ENCODE assay signal across 1 cellular context in the genomic region with DNA sequence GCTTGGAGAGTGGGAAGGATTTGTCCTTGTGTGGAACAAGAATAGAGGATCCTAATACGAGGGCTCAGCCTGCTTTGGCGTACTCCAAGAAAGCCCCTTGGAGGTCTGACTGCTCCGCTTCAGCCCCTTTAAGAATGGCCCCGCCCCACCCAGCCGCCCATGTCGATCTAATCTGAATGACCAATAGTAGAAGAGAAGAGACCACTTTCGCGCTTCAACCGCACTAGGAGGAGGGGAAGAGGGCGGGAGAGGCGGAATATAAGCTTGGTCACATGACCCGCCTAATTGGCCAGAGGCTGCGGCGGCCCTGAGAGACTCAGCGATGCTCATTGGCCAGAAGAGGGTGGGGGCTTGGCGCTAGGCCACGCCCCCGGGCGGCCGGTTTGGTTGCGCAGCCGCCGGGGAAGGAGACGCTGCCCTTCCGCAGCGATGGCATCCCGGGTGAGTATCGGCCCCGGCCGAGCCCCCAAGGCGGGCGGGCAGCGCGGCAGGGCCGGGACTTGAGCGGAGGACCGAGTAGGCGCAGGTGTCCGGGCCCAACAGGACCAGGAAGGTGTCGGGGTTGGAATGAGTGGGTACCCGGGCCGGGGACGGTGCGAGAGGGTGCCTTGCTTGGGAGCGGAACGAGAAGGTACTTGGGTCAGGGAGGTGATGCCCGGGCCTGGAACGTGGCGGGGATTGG.
TF ChIP-seq lines count a peak whose summit lies in the region.

A gene with protein sequence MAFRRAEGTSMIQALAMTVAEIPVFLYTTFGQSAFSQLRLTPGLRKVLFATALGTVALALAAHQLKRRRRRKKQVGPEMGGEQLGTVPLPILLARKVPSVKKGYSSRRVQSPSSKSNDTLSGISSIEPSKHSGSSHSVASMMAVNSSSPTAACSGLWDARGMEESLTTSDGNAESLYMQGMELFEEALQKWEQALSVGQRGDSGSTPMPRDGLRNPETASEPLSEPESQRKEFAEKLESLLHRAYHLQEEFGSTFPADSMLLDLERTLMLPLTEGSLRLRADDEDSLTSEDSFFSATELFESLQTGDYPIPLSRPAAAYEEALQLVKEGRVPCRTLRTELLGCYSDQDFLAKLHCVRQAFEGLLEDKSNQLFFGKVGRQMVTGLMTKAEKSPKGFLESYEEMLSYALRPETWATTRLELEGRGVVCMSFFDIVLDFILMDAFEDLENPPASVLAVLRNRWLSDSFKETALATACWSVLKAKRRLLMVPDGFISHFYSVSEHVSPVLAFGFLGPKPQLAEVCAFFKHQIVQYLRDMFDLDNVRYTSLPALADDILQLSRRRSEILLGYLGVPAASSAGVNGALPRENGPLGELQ (plus strand): TSS at position 386 of the 682 bp plus-strand sequence. CDS start 3,969 bp downstream, outside the sequence.

TF ChIP-seq in IMR-90, 13 proteins besides CTCF, POLR2A, EP300 and RAD21 (continued from another document):
- TF ChIP-seq, protein P1, sequence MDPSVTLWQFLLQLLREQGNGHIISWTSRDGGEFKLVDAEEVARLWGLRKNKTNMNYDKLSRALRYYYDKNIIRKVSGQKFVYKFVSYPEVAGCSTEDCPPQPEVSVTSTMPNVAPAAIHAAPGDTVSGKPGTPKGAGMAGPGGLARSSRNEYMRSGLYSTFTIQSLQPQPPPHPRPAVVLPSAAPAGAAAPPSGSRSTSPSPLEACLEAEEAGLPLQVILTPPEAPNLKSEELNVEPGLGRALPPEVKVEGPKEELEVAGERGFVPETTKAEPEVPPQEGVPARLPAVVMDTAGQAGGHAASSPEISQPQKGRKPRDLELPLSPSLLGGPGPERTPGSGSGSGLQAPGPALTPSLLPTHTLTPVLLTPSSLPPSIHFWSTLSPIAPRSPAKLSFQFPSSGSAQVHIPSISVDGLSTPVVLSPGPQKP (IDR thresholded peaks at IDR 0.05; ENCODE audit: borderline replicate concordance, low read depth, low read length): no peak
- peak; percentile 61 for TF ChIP-seq CEBPB (IDR thresholded peaks at IDR 0.05; ENCODE audit: low read depth, low read length)
- TF ChIP-seq CHD1 (IDR thresholded peaks at IDR 0.05; ENCODE audit: low read depth, low read length): no peak
TF ChIP-seq in IMR-90: peak in this region for 5.
